In the genomic region with DNA sequence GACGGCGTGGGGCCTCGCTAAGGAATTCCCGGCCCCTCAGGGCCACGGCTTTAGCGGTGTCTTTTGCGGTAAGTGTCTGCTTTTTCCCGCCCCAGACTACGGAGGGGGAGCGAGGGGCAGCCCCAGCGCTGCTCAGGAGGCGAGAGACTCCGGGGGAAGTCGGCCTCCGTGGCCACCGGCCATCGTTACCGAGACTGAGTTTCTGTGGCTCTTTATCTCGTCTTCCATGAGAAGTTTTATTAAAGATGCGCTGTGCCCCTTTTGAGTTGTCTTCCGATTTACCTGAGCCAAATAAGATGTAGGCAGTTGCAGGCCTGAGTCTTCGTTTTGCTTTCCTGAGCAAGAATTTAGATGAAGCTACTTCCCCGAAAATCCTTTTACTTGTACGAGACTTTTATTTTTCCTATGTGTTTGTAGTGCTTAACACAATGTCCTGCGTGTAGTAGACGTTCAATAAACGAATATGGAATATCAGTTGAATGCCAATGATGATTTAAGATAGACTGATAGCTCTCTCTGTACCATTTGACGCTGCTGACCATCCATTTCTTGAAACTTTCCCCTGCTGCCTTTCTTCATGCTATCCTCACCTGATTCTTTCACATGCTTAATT, we compare ENCODE assay signal across 1 cellular context.
TF ChIP-seq lines count a peak whose summit lies in the region.

No MANE protein-coding gene starts in this region.

TF ChIP-seq in HepG2, 621 proteins besides CTCF, POLR2A, EP300 and RAD21 (continued from another document and continues in another):
- TF ChIP-seq, protein P1, sequence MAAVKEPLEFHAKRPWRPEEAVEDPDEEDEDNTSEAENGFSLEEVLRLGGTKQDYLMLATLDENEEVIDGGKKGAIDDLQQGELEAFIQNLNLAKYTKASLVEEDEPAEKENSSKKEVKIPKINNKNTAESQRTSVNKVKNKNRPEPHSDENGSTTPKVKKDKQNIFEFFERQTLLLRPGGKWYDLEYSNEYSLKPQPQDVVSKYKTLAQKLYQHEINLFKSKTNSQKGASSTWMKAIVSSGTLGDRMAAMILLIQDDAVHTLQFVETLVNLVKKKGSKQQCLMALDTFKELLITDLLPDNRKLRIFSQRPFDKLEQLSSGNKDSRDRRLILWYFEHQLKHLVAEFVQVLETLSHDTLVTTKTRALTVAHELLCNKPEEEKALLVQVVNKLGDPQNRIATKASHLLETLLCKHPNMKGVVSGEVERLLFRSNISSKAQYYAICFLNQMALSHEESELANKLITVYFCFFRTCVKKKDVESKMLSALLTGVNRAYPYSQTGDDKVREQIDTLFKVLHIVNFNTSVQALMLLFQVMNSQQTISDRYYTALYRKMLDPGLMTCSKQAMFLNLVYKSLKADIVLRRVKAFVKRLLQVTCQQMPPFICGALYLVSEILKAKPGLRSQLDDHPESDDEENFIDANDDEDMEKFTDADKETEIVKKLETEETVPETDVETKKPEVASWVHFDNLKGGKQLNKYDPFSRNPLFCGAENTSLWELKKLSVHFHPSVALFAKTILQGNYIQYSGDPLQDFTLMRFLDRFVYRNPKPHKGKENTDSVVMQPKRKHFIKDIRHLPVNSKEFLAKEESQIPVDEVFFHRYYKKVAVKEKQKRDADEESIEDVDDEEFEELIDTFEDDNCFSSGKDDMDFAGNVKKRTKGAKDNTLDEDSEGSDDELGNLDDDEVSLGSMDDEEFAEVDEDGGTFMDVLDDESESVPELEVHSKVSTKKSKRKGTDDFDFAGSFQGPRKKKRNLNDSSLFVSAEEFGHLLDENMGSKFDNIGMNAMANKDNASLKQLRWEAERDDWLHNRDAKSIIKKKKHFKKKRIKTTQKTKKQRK (IDR thresholded peaks at IDR 0.05; ENCODE audit: low read length), result no peak
- no peak for TF ChIP-seq ZNF841 (CRISPR knock-in tag; IDR thresholded peaks at IDR 0.05; ENCODE audit: borderline replicate concordance)
- no peak for TF ChIP-seq PRMT3 (CRISPR knock-in tag; IDR thresholded peaks at IDR 0.05; ENCODE audit: borderline replicate concordance, low read depth)
- TF ChIP-seq ZNF17 (CRISPR knock-in tag; IDR thresholded peaks at IDR 0.05), result 0 out of 2 replicates have a peak, but pooled peaks have one; percentile 88
- TF ChIP-seq SUZ12 (IDR thresholded peaks at IDR 0.05; ENCODE audit: low read depth, low read length), result no peak
- peak; percentile 73; the same call in 1 of the 2 replicates for TF ChIP-seq NRL (CRISPR knock-in tag; IDR thresholded peaks at IDR 0.05; ENCODE audit: borderline replicate concordance)
- no peak for TF ChIP-seq NFE2L2 (IDR thresholded peaks at IDR 0.05; ENCODE audit: low read length)
- TF ChIP-seq, protein P2, sequence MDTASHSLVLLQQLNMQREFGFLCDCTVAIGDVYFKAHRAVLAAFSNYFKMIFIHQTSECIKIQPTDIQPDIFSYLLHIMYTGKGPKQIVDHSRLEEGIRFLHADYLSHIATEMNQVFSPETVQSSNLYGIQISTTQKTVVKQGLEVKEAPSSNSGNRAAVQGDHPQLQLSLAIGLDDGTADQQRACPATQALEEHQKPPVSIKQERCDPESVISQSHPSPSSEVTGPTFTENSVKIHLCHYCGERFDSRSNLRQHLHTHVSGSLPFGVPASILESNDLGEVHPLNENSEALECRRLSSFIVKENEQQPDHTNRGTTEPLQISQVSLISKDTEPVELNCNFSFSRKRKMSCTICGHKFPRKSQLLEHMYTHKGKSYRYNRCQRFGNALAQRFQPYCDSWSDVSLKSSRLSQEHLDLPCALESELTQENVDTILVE (CRISPR knock-in tag; IDR thresholded peaks at IDR 0.05), result no peak
- TF ChIP-seq, protein P3, sequence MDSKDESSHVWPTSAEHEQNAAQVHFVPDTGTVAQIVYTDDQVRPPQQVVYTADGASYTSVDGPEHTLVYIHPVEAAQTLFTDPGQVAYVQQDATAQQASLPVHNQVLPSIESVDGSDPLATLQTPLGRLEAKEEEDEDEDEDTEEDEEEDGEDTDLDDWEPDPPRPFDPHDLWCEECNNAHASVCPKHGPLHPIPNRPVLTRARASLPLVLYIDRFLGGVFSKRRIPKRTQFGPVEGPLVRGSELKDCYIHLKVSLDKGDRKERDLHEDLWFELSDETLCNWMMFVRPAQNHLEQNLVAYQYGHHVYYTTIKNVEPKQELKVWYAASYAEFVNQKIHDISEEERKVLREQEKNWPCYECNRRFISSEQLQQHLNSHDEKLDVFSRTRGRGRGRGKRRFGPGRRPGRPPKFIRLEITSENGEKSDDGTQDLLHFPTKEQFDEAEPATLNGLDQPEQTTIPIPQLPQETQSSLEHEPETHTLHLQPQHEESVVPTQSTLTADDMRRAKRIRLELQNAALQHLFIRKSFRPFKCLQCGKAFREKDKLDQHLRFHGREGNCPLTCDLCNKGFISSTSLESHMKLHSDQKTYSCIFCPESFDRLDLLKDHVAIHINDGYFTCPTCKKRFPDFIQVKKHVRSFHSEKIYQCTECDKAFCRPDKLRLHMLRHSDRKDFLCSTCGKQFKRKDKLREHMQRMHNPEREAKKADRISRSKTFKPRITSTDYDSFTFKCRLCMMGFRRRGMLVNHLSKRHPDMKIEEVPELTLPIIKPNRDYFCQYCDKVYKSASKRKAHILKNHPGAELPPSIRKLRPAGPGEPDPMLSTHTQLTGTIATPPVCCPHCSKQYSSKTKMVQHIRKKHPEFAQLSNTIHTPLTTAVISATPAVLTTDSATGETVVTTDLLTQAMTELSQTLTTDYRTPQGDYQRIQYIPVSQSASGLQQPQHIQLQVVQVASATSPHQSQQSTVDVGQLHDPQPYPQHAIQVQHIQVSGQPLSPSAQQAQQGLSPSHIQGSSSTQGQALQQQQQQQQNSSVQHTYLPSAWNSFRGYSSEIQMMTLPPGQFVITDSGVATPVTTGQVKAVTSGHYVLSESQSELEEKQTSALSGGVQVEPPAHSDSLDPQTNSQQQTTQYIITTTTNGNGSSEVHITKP (CRISPR knock-in tag; IDR thresholded peaks at IDR 0.05; ENCODE audit: low read depth), result no peak
- no peak for TF ChIP-seq HOXA9 (CRISPR knock-in tag; IDR thresholded peaks at IDR 0.05; ENCODE audit: borderline replicate concordance)
- TF ChIP-seq CBX1 (IDR thresholded peaks at IDR 0.05; ENCODE audit: low read depth), result no peak
- peak; percentile 97; the same call in 1 of the 2 replicates for TF ChIP-seq ZNF891 (CRISPR knock-in tag; IDR thresholded peaks at IDR 0.05)
- no peak for TF ChIP-seq RFX3 (CRISPR knock-in tag; IDR thresholded peaks at IDR 0.05)
- TF ChIP-seq, protein P4, sequence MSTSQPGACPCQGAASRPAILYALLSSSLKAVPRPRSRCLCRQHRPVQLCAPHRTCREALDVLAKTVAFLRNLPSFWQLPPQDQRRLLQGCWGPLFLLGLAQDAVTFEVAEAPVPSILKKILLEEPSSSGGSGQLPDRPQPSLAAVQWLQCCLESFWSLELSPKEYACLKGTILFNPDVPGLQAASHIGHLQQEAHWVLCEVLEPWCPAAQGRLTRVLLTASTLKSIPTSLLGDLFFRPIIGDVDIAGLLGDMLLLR (CRISPR knock-in tag; IDR thresholded peaks at IDR 0.05), result no peak
- no peak for TF ChIP-seq YEATS2 (CRISPR knock-in tag; IDR thresholded peaks at IDR 0.05; ENCODE audit: borderline replicate concordance)
- TF ChIP-seq, protein P5, sequence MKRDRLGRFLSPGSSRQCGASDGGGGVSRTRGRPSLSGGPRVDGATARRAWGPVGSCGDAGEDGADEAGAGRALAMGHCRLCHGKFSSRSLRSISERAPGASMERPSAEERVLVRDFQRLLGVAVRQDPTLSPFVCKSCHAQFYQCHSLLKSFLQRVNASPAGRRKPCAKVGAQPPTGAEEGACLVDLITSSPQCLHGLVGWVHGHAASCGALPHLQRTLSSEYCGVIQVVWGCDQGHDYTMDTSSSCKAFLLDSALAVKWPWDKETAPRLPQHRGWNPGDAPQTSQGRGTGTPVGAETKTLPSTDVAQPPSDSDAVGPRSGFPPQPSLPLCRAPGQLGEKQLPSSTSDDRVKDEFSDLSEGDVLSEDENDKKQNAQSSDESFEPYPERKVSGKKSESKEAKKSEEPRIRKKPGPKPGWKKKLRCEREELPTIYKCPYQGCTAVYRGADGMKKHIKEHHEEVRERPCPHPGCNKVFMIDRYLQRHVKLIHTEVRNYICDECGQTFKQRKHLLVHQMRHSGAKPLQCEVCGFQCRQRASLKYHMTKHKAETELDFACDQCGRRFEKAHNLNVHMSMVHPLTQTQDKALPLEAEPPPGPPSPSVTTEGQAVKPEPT (CRISPR knock-in tag; IDR thresholded peaks at IDR 0.05; ENCODE audit: low read depth), result no peak
- TF ChIP-seq, protein P6, sequence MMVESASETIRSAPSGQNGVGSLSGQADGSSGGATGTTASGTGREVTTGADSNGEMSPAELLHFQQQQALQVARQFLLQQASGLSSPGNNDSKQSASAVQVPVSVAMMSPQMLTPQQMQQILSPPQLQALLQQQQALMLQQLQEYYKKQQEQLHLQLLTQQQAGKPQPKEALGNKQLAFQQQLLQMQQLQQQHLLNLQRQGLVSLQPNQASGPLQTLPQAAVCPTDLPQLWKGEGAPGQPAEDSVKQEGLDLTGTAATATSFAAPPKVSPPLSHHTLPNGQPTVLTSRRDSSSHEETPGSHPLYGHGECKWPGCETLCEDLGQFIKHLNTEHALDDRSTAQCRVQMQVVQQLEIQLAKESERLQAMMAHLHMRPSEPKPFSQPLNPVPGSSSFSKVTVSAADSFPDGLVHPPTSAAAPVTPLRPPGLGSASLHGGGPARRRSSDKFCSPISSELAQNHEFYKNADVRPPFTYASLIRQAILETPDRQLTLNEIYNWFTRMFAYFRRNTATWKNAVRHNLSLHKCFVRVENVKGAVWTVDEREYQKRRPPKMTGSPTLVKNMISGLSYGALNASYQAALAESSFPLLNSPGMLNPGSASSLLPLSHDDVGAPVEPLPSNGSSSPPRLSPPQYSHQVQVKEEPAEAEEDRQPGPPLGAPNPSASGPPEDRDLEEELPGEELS (CRISPR knock-in tag; IDR thresholded peaks at IDR 0.05), result no peak
- no peak for TF ChIP-seq DNMT3B (CRISPR knock-in tag; conservative IDR thresholded peaks at IDR 0.05)
- no peak for TF ChIP-seq ZNF337 (CRISPR knock-in tag; IDR thresholded peaks at IDR 0.05; ENCODE audit: borderline replicate concordance, low read depth)
- TF ChIP-seq, protein P7, sequence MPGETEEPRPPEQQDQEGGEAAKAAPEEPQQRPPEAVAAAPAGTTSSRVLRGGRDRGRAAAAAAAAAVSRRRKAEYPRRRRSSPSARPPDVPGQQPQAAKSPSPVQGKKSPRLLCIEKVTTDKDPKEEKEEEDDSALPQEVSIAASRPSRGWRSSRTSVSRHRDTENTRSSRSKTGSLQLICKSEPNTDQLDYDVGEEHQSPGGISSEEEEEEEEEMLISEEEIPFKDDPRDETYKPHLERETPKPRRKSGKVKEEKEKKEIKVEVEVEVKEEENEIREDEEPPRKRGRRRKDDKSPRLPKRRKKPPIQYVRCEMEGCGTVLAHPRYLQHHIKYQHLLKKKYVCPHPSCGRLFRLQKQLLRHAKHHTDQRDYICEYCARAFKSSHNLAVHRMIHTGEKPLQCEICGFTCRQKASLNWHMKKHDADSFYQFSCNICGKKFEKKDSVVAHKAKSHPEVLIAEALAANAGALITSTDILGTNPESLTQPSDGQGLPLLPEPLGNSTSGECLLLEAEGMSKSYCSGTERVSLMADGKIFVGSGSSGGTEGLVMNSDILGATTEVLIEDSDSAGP (CRISPR knock-in tag; IDR thresholded peaks at IDR 0.05; ENCODE audit: borderline replicate concordance), result no peak; the same call in 1 of the 2 replicates
- TF ChIP-seq, protein P8, sequence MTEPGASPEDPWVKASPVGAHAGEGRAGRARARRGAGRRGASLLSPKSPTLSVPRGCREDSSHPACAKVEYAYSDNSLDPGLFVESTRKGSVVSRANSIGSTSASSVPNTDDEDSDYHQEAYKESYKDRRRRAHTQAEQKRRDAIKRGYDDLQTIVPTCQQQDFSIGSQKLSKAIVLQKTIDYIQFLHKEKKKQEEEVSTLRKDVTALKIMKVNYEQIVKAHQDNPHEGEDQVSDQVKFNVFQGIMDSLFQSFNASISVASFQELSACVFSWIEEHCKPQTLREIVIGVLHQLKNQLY (CRISPR knock-in tag; IDR thresholded peaks at IDR 0.05), result no peak
- TF ChIP-seq, protein P9, sequence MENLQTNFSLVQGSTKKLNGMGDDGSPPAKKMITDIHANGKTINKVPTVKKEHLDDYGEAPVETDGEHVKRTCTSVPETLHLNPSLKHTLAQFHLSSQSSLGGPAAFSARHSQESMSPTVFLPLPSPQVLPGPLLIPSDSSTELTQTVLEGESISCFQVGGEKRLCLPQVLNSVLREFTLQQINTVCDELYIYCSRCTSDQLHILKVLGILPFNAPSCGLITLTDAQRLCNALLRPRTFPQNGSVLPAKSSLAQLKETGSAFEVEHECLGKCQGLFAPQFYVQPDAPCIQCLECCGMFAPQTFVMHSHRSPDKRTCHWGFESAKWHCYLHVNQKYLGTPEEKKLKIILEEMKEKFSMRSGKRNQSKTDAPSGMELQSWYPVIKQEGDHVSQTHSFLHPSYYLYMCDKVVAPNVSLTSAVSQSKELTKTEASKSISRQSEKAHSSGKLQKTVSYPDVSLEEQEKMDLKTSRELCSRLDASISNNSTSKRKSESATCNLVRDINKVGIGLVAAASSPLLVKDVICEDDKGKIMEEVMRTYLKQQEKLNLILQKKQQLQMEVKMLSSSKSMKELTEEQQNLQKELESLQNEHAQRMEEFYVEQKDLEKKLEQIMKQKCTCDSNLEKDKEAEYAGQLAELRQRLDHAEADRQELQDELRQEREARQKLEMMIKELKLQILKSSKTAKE (CRISPR knock-in tag; IDR thresholded peaks at IDR 0.05; ENCODE audit: borderline replicate concordance), result no peak
- TF ChIP-seq, protein P10, sequence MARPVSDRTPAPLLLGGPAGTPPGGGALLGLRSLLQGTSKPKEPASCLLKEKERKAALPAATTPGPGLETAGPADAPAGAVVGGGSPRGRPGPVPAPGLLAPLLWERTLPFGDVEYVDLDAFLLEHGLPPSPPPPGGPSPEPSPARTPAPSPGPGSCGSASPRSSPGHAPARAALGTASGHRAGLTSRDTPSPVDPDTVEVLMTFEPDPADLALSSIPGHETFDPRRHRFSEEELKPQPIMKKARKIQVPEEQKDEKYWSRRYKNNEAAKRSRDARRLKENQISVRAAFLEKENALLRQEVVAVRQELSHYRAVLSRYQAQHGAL (CRISPR knock-in tag; IDR thresholded peaks at IDR 0.05; ENCODE audit: not compliant biosample characterization), result no peak
- no peak for TF ChIP-seq RFX1 (IDR thresholded peaks at IDR 0.05)
